In genomic region chrX:46642145-46642544, GRCh38 we compare ENCODE assay signal across 9 cellular contexts.
A peak's percentile ranks its signal among the peaks of the same experiment; 100 is the strongest.
DNase-seq lines count a peak whose midpoint lies in the region; ATAC-seq and TF ChIP-seq lines count a peak whose summit lies in the region.
"Had no signal": no experiment of that assay in that cellular context is flagged by ENCODE, and none has a peak within 500 bp of the region (broad histone marks: within the 10 kb centered on the region; RNA-seq: fewer than 3 reads in every experiment).

No MANE protein-coding gene starts in this region.

- peak; percentile 43 to 49 for ATAC-seq in natural killer cell treated with Interleukin-12 subunit alpha and Interleukin-12 subunit beta and Interleukin-15 and Interleukin-18, amount 100 ng/mL, for 72 hours
- no peak for ATAC-seq in HG03342 (IDR thresholded peaks at IDR 0.05; ENCODE audit: unreplicated experiment)
- no peak for ATAC-seq in GM18519 (IDR thresholded peaks at IDR 0.05; ENCODE audit: low FRiP score, unreplicated experiment)
- ATAC-seq: body of pancreas had no signal

- DNase-seq in A673 (ENCODE audit: low spot score) = peak; percentile 65
- DNase-seq in GM12864 (ENCODE audit: low read depth) = no peak
- peak; percentile 12 for DNase-seq in NCI-H2196 treated with DMSO at 0.1 percent for 48 hours (lab: John Stamatoyannopoulos, UW; ENCODE audit: unreplicated experiment)
- peak; percentile 65 for DNase-seq in dermis blood vessel endothelial cell
- DNase-seq in natural killer cell treated with Interleukin-12 subunit alpha and Interleukin-12 subunit beta and Interleukin-15 and Interleukin-18, amount 100 ng/mL, for 72 hours (ENCODE audit: low spot score) = no peak
- DNase-seq in stimulated activated CD8-positive, alpha-beta memory T cell treated with anti-CD3 and anti-CD28 coated beads, Interleukin-4, amount 100 ng/mL, for 48 hours = no peak

- H3K4me3 ChIP-seq in A673 (ENCODE audit: low read depth, low read length, poor library complexity, severe bottlenecking) = no peak overlapping the region
- H3K4me3 ChIP-seq in GM12864 (ENCODE audit: low read depth, low read length) = no peak overlapping the region
- H3K4me3 ChIP-seq: body of pancreas had no signal

- H3K27ac Mint-ChIP-seq in natural killer cell treated with Interleukin-12 subunit alpha and Interleukin-12 subunit beta and Interleukin-15 and Interleukin-18, amount 100 ng/mL, for 72 hours = no peak overlapping the region

- peaks cover 0 to 8% of the 10 kb centered on the region in 2 donors for H3K27me3 Mint-ChIP-seq in natural killer cell treated with Interleukin-12 subunit alpha and Interleukin-12 subunit beta and Interleukin-15 and Interleukin-18, amount 100 ng/mL, for 72 hours

- intact Hi-C loops in A673 (cut with micrococcal nuclease; ENCODE audit: unreplicated experiment) = loop anchor here (2.0 to 10.0 kb wide), 2 partner anchors 69 to 453 kb away; partner anchors contain the start of gene CHST7

- H3K4me1 ChIP-seq in A673 (ENCODE audit: insufficient read depth, low read length, poor library complexity, severe bottlenecking) = peaks cover 4% of the 10 kb centered on the region
- H3K4me1 ChIP-seq: body of pancreas had no signal

- no peaks in the 10 kb centered on the region for H3K36me3 Mint-ChIP-seq in natural killer cell treated with Interleukin-12 subunit alpha and Interleukin-12 subunit beta and Interleukin-15 and Interleukin-18, amount 100 ng/mL, for 72 hours

- H3K9me3 ChIP-seq in A673 (ENCODE audit: low read depth, low read length, poor library complexity, severe bottlenecking) = no peaks in the 10 kb centered on the region
- H3K9me3 ChIP-seq: body of pancreas had no signal

- H3K36me3 ChIP-seq in A673 (ENCODE audit: insufficient read depth, low read length, poor library complexity, severe bottlenecking) = no peaks in the 10 kb centered on the region

- CTCF ChIA-PET in A673 (lab: Charles Lee) = interaction anchor here (1.0 kb wide), 2 partner anchors 87 to 154 kb away, joined by 4 to 7 read pairs; no protein-coding TSS in a partner anchor

- TF ChIP-seq CTCF in A673 (conservative IDR thresholded peaks at IDR 0.05; ENCODE audit: low read depth, low read length) (peak; percentile 53), GM12864 (IDR thresholded peaks at IDR 0.05; ENCODE audit: low read depth, low read length, missing control alignments) (peak; percentile 29)

- POLR2A ChIA-PET in A673 (lab: Charles Lee; ENCODE audit: low non-redundant PET) = no interaction called here

- no TSS peak for BruUV-seq in A673 (replicated peaks; lab: Mats Ljungman, UMichigan)

- H3K4me3 Mint-ChIP-seq in natural killer cell treated with Interleukin-12 subunit alpha and Interleukin-12 subunit beta and Interleukin-15 and Interleukin-18, amount 100 ng/mL, for 72 hours = no peak overlapping the region

- H3K9me3 Mint-ChIP-seq in natural killer cell treated with Interleukin-12 subunit alpha and Interleukin-12 subunit beta and Interleukin-15 and Interleukin-18, amount 100 ng/mL, for 72 hours = no peaks in the 10 kb centered on the region

- H3K27me3 ChIP-seq in A673 (replicated peaks; ENCODE audit: insufficient read depth, low read depth, low read length, poor library complexity) = no peaks in the 10 kb centered on the region
- H3K27me3 ChIP-seq: body of pancreas had no signal

- no peak overlapping the region for H3K27ac ChIP-seq in A673 (ENCODE audit: low read depth, low read length, poor library complexity, severe bottlenecking)
- H3K27ac ChIP-seq: body of pancreas had no signal

- peaks cover 0 to 6% of the 10 kb centered on the region in 2 donors for H3K4me1 Mint-ChIP-seq in natural killer cell treated with Interleukin-12 subunit alpha and Interleukin-12 subunit beta and Interleukin-15 and Interleukin-18, amount 100 ng/mL, for 72 hours (ENCODE audit: low read depth in 2 of 2)

Comparison
In these comparisons a context has a peak if more than half of its experiments do, and no peak if none do; other contexts are left out.
1. DNase-seq: peak in A673 (single experiment), NCI-H2196 treated with DMSO at 0.1 percent for 48 hours (single experiment) and dermis blood vessel endothelial cell (single experiment); none in GM12864 (single experiment), natural killer cell treated with Interleukin-12 subunit alpha and Interleukin-12 subunit beta and Interleukin-15 and Interleukin-18, amount 100 ng/mL, for 72 hours (single experiment) and stimulated activated CD8-positive, alpha-beta memory T cell treated with anti-CD3 and anti-CD28 coated beads, Interleukin-4, amount 100 ng/mL, for 48 hours (single experiment).
2. ATAC-seq: peak in natural killer cell treated with Interleukin-12 subunit alpha and Interleukin-12 subunit beta and Interleukin-15 and Interleukin-18, amount 100 ng/mL, for 72 hours (2 of 2); none in HG03342 (single experiment) and GM18519 (single experiment).